Comparison of ENCODE assay signal across 29 cellular contexts in the genomic region with DNA sequence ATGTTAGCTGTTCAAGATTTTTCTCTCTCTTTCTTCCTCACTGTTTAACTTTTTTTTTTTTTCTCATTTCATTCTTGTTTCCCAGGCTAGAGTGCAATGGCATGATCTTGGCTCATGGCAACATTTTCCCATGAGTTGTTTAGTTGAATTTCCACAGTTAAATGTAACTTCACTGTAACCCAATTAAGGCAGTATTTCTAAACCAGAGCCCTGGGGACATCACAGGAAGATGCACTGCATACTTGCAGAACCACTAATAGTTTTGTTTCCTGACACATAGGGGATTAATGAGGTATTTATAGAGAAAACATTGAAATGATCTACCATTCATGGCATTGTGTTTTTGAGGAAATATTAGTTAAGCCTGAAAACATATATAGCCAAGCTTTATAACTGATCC.
"Had no signal": no experiment of that assay in that cellular context is flagged by ENCODE, and none has a peak within 500 bp of the region (broad histone marks: within the 10 kb centered on the region; RNA-seq: fewer than 3 reads in every experiment).

No MANE protein-coding gene starts in this region.

- ATAC-seq: gastrocnemius medialis; mucosa of descending colon; pancreas; sciatic nerve; stimulated activated effector memory CD8-positive, alpha-beta T cell treated with anti-CD3 and anti-CD28 coated beads, Interleukin-12 subunit alpha, Interleukin-12 subunit beta, amount 100 ng/mL, for 72 hours; stimulated activated naive CD8-positive, alpha-beta T cell treated with anti-CD3 and anti-CD28 coated beads, Interleukin-15, amount 100 ng/mL, for 72 hours; upper lobe of right lung had no signal

- H3K4me3 Mint-ChIP-seq: activated CD4-positive, alpha-beta memory T cell treated with anti-CD3 and anti-CD28 coated beads, Interleukin-2, amount 10 ng/mL, durations not matched to agents 7 days and 5 days; activated CD4-positive, alpha-beta T cell treated with anti-CD3 and anti-CD28 coated beads, Interleukin-2, amount 10 ng/mL, durations not matched to agents 7 days and 5 days; activated T-cell treated with anti-CD3 and anti-CD28 coated beads, Interleukin-2, amount 50 U/mL, for 24 hours; nephron; stimulated activated effector memory CD8-positive, alpha-beta T cell treated with anti-CD3 and anti-CD28 coated beads, Interleukin-12 subunit alpha, Interleukin-12 subunit beta, amount 100 ng/mL, for 72 hours; stimulated activated naive CD8-positive, alpha-beta T cell treated with anti-CD3 and anti-CD28 coated beads, Interleukin-15, amount 100 ng/mL, for 72 hours had no signal

- H3K27me3 ChIP-seq: esophagus squamous epithelium, gastrocnemius medialis, neutrophil, pancreas, thyroid gland, upper lobe of right lung had no signal

- DNase-seq: activated CD4-positive, alpha-beta memory T cell treated with anti-CD3 and anti-CD28 coated beads, Interleukin-2, amount 10 ng/mL, durations not matched to agents 7 days and 5 days; activated CD4-positive, alpha-beta T cell treated with anti-CD3 and anti-CD28 coated beads, Interleukin-2, amount 10 ng/mL, durations not matched to agents 7 days and 5 days; activated CD4-positive, CD25-positive, alpha-beta regulatory T cell treated with anti-CD3 and anti-CD28 coated beads, Interleukin-2, amount 50 U/mL, for 72 hours; activated CD8-positive, alpha-beta memory T cell treated with anti-CD3 and anti-CD28 coated beads, Interleukin-2, amount 50 U/mL, for 48 hours; activated gamma-delta T cell treated with Interleukin-2 at 50 U/mL for 16 hours; activated naive CD4-positive, alpha-beta T cell treated with anti-CD3 and anti-CD28 coated beads, Interleukin-2, amount 50 U/mL, for 16 hours; activated T-cell treated with anti-CD3 and anti-CD28 coated beads, Interleukin-2, amount 50 U/mL, for 24 hours; dermis blood vessel endothelial cell; effector CD4-positive, alpha-beta T cell; esophagus squamous epithelium; gastrocnemius medialis; glutamatergic neuron; islet precursor cell; left ventricle myocardium inferior; mucosa of descending colon; pancreas; retina; small intestine; stimulated activated CD4-positive, alpha-beta T cell treated with anti-CD3 and anti-CD28 coated beads, Interleukin-4, amount 100 ng/mL, for 24 hours; stimulated activated naive CD8-positive, alpha-beta T cell treated with anti-CD3 and anti-CD28 coated beads, Interleukin-15, amount 100 ng/mL, for 72 hours; T-helper 2 cell; thyroid gland; upper lobe of right lung had no signal

- H3K27ac Mint-ChIP-seq: activated CD4-positive, alpha-beta memory T cell treated with anti-CD3 and anti-CD28 coated beads, Interleukin-2, amount 10 ng/mL, durations not matched to agents 7 days and 5 days; activated CD4-positive, alpha-beta T cell treated with anti-CD3 and anti-CD28 coated beads, Interleukin-2, amount 10 ng/mL, durations not matched to agents 7 days and 5 days; activated T-cell treated with anti-CD3 and anti-CD28 coated beads, Interleukin-2, amount 50 U/mL, for 24 hours; nephron; stimulated activated effector memory CD8-positive, alpha-beta T cell treated with anti-CD3 and anti-CD28 coated beads, Interleukin-12 subunit alpha, Interleukin-12 subunit beta, amount 100 ng/mL, for 72 hours; stimulated activated naive CD8-positive, alpha-beta T cell treated with anti-CD3 and anti-CD28 coated beads, Interleukin-15, amount 100 ng/mL, for 72 hours had no signal

- H3K4me1 ChIP-seq: esophagus squamous epithelium, gastrocnemius medialis, left ventricle myocardium inferior, pancreas, prostate gland, thyroid gland, upper lobe of right lung had no signal

- H3K4me1 Mint-ChIP-seq: activated CD4-positive, alpha-beta memory T cell treated with anti-CD3 and anti-CD28 coated beads, Interleukin-2, amount 10 ng/mL, durations not matched to agents 7 days and 5 days; activated CD4-positive, alpha-beta T cell treated with anti-CD3 and anti-CD28 coated beads, Interleukin-2, amount 10 ng/mL, durations not matched to agents 7 days and 5 days; nephron; stimulated activated effector memory CD8-positive, alpha-beta T cell treated with anti-CD3 and anti-CD28 coated beads, Interleukin-12 subunit alpha, Interleukin-12 subunit beta, amount 100 ng/mL, for 72 hours; stimulated activated naive CD8-positive, alpha-beta T cell treated with anti-CD3 and anti-CD28 coated beads, Interleukin-15, amount 100 ng/mL, for 72 hours had no signal

- H3K36me3 ChIP-seq: esophagus squamous epithelium, gastrocnemius medialis, left ventricle myocardium inferior, neutrophil, pancreas, prostate gland, thyroid gland, upper lobe of right lung had no signal

- H3K36me3 Mint-ChIP-seq: stimulated activated effector memory CD8-positive, alpha-beta T cell treated with anti-CD3 and anti-CD28 coated beads, Interleukin-12 subunit alpha, Interleukin-12 subunit beta, amount 100 ng/mL, for 72 hours had no signal

- H3K27me3 Mint-ChIP-seq: activated CD4-positive, alpha-beta memory T cell treated with anti-CD3 and anti-CD28 coated beads, Interleukin-2, amount 10 ng/mL, durations not matched to agents 7 days and 5 days; activated CD4-positive, alpha-beta T cell treated with anti-CD3 and anti-CD28 coated beads, Interleukin-2, amount 10 ng/mL, durations not matched to agents 7 days and 5 days; activated T-cell treated with anti-CD3 and anti-CD28 coated beads, Interleukin-2, amount 50 U/mL, for 24 hours; stimulated activated naive CD8-positive, alpha-beta T cell treated with anti-CD3 and anti-CD28 coated beads, Interleukin-15, amount 100 ng/mL, for 72 hours had no signal

- H3K4me3 ChIP-seq: esophagus squamous epithelium, gastrocnemius medialis, left ventricle myocardium inferior, lung, mucosa of descending colon, pancreas, prostate gland, thyroid gland, upper lobe of right lung had no signal

- H3K27ac ChIP-seq: esophagus squamous epithelium, gastrocnemius medialis, left ventricle myocardium inferior, neutrophil, pancreas, prostate gland, thyroid gland, upper lobe of right lung had no signal

- H3K9me3 ChIP-seq: esophagus squamous epithelium, gastrocnemius medialis, neutrophil, pancreas, prostate gland, thyroid gland, upper lobe of right lung had no signal
